ENCODE assay signal across 8 cellular contexts in the genomic region with DNA sequence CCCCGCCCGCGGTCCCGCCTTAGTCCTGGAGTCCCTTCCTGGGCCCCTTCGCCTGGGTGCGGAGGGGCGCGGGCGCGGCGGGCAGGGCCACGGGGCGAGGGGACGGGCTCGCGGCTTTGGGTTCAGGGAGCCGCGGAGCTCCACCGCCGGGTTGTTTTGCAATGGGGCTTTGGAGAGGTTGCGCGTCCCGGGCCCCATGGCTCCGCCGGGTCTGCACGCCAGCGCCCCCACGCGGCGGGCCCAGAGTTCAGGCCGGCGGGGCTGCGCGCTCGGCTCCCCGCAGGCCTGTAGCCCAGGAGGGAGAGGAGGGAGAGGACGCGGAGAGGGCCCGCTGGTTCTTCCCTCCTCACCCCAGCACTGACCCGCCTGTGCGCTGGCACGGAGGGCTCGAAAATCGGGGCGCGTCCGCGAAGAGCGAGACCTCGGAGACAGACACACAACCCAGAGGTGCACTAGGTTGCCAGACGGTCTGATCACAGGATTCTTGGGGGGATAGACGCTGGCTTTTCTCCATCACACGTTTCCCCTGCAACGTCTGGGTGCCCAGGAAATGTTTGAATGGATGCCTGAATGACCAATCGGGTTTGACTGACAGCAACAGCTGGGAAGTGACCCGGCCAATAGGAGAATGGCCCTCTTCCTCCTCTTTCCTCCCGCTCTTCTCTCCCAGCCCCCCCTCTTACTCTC. TPM values are rescaled to one million over a fixed set of nuclear protein-coding genes. Genes with fewer than 3 reads are reported as not detected.
DNase-seq lines count a peak whose midpoint lies in the region; ATAC-seq and TF ChIP-seq lines count a peak whose summit lies in the region.

No MANE protein-coding gene starts in this region.

- peak overlapping the region; percentile 20 for H3K4me3 ChIP-seq in SJCRH30
- peak overlapping the region; percentile 45 to 60 (median 46) for H3K4me3 ChIP-seq in esophagus muscularis mucosa
- no peak overlapping the region for H3K4me3 ChIP-seq in PC-3 (ENCODE audit: low read length)

- 13% methylated on average over 18 of the region's 57 CpGs for WGBS in esophagus muscularis mucosa

- H3K9me3 ChIP-seq in SJCRH30 (replicated peaks) = no peaks in the 10 kb centered on the region
- no peaks in the 10 kb centered on the region for H3K9me3 ChIP-seq in esophagus muscularis mucosa
- H3K9me3 ChIP-seq in PC-3 (ENCODE audit: low read length) = no peaks in the 10 kb centered on the region

- H3K9me3 Mint-ChIP-seq in natural killer cell = no peaks in the 10 kb centered on the region

- TF ChIP-seq POLR2A in esophagus muscularis mucosa (IDR thresholded peaks at IDR 0.05; ENCODE audit: low read depth) = no peak

- BruUV-seq in PC-3 (replicated peaks; lab: Mats Ljungman, UMichigan) = no TSS peak

- CTCF ChIA-PET in PC-3 (lab: Charles Lee) = no interaction called here

- H3K36me3 ChIP-seq in SJCRH30 (no peaks in the 10 kb centered on the region), esophagus muscularis mucosa (no peaks in the 10 kb centered on the region), PC-3 (ENCODE audit: low read depth, low read length) (no peaks in the 10 kb centered on the region)

- H3K27me3 Mint-ChIP-seq in natural killer cell (ENCODE audit: low read depth in 2 of 2) = peaks cover 63 to 69% of the 10 kb centered on the region in 2 donors

- no peaks in the 10 kb centered on the region for H3K79me2 ChIP-seq in PC-3 (ENCODE audit: low read length)

- no peak overlapping the region for H2AFZ ChIP-seq in PC-3 (ENCODE audit: low read length)

- POLR2A ChIA-PET in PC-3 (lab: Charles Lee; ENCODE audit: unreplicated experiment) = no interaction called here

- no peaks in the 10 kb centered on the region for H3F3A ChIP-seq in PC-3 (ENCODE audit: low read length, unreplicated experiment)

- H3K4me1 ChIP-seq in SJCRH30 = peaks cover 13% of the 10 kb centered on the region
- peaks cover 29 to 49% (median 43%) of the 10 kb centered on the region in 4 donors for H3K4me1 ChIP-seq in esophagus muscularis mucosa
- H3K4me1 ChIP-seq in PC-3 (ENCODE audit: insufficient read depth, low read length) = peaks cover 11% of the 10 kb centered on the region; the same call in 1 of the 2 replicates

- TF ChIP-seq CTCF in GM12874 (IDR thresholded peaks at IDR 0.05; ENCODE audit: insufficient read depth, low read depth, low read length) (peak; percentile 68), esophagus muscularis mucosa (IDR thresholded peaks at IDR 0.05) (peak; percentile 41 to 56 (median 43)), natural killer cell (IDR thresholded peaks at IDR 0.05) (no peak), PC-3 (conservative IDR thresholded peaks at IDR 0.05; ENCODE audit: low read depth, low read length) (no peak)

- peak overlapping the region; percentile 54 for H3K27ac ChIP-seq in SJCRH30
- H3K27ac ChIP-seq in esophagus muscularis mucosa (replicated peaks in 1 of 4) = peak overlapping the region in 2 of 4 donors; percentile 40 to 53
- no peak overlapping the region for H3K27ac ChIP-seq in PC-3 (ENCODE audit: low read length)

- H3K9ac ChIP-seq in PC-3 (ENCODE audit: low read length) = no peak overlapping the region

- DNase-seq in 8988T (peak; percentile 95), SJCRH30 (peak; percentile 90 to 95), esophagus muscularis mucosa (ENCODE audit: extremely low spot score) (no peak), natural killer cell (no peak), PC-3 (no peak), AML-193 (lab: John Stamatoyannopoulos, UW) (no peak)

- intact Hi-C loops in esophagus muscularis mucosa (cut with DNase I) = no loop called here
- intact Hi-C loops in natural killer cell (cut with micrococcal nuclease) = no loop called here
- intact Hi-C loops in PC-3 (cut with micrococcal nuclease) = no loop called here

- no peak for TF ChIP-seq EP300 in esophagus muscularis mucosa (IDR thresholded peaks at IDR 0.05)

- no peaks in the 10 kb centered on the region for H4K20me1 ChIP-seq in PC-3 (ENCODE audit: low read length)

- H3K27ac Mint-ChIP-seq in natural killer cell = no peak overlapping the region

- no peaks in the 10 kb centered on the region for H3K9me2 ChIP-seq in PC-3 (replicated peaks; ENCODE audit: low read length)

- H3K27me3 ChIP-seq in SJCRH30 (no peaks in the 10 kb centered on the region), esophagus muscularis mucosa (peaks cover 17 to 79% (median 51%) of the 10 kb centered on the region in 4 donors), PC-3 (ENCODE audit: low read length) (no peaks in the 10 kb centered on the region)

- no peak overlapping the region for H3K4me2 ChIP-seq in PC-3 (ENCODE audit: low read length)

- peak in 1 of 3 donors; percentile 49 for ATAC-seq in natural killer cell
- ATAC-seq in PC-3 = no peak
- ATAC-seq in HG02884 (IDR thresholded peaks at IDR 0.05; ENCODE audit: unreplicated experiment) = no peak

- peaks cover 0 to 21% of the 10 kb centered on the region in 2 donors for H3K4me1 Mint-ChIP-seq in natural killer cell

- peak overlapping the region; percentile 6 for H3K4me3 Mint-ChIP-seq in natural killer cell

- no peaks in the 10 kb centered on the region for H3K36me3 Mint-ChIP-seq in natural killer cell

RNA-seq across cellular contexts. Expression of a gene that starts 4.9 kb away (rescaled TPM):
- total RNA-seq in SJCRH30 (2014; rRNA removed; shearing (Covaris generic)) = 48.3 and 51.9 TPM in 2 replicates
- 1 to 10 TPM in 3 of 4 donors, under 1 TPM in 1; under 0.01 to 1.9 (median 1.5) TPM for total RNA-seq in esophagus muscularis mucosa
- total RNA-seq in natural killer cell = not detected
- 26.8 and 27.9 TPM in 2 replicates for total RNA-seq in PC-3 (2014; rRNA removed)

Comparison
In these comparisons a context has a peak if more than half of its experiments do, and no peak if none do; other contexts are left out.
1. DNase-seq: peak in 8988T (single experiment) and SJCRH30 (2 of 2); none in esophagus muscularis mucosa (single experiment), natural killer cell (single experiment), PC-3 (single experiment) and AML-193 (0 of 2).
2. CTCF ChIP-seq: peak in GM12874 (single experiment) and esophagus muscularis mucosa (3 of 3); none in natural killer cell (single experiment) and PC-3 (single experiment).